11 cellular contexts compared by ENCODE assay signal in the genomic region with DNA sequence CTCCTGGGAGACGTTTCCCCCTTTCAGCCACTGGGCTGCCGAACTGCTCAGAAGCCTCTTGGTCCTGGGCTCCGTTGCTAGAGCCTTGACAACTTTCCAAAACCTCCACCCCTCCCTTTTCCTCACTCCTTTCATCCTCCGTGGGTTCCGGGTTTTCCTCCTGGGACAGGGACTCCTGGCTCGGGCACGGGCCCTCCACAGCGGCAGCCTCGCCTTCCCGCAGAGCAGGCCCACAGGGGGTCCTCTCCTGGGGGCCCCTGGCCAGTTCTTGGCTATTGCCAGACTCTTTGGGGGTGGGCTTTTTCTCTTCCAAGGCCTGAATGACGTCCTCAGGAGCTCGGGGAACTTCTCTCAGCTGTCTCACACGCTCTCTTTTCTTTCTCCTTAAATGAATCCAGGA.
"Had no signal": no experiment of that assay in that cellular context is flagged by ENCODE, and none has a peak within 500 bp of the region (broad histone marks: within the 10 kb centered on the region; RNA-seq: fewer than 3 reads in every experiment).

No MANE protein-coding gene starts in this region.

- H3K27ac ChIP-seq: uterus, VCaP had no signal

- H3K4me1 ChIP-seq: uterus had no signal

- H3K36me3 ChIP-seq: uterus had no signal

- DNase-seq: activated CD8-positive, alpha-beta memory T cell treated with anti-CD3 and anti-CD28 coated beads, Interleukin-2, amount 50 U/mL, for 48 hours; activated CD8-positive, alpha-beta T cell treated with anti-CD3 and anti-CD28 coated beads, Interleukin-2, amount 10 ng/mL, durations not matched to agents 7 days and 5 days; activated naive CD4-positive, alpha-beta T cell treated with anti-CD3 and anti-CD28 coated beads for 36 hours; kidney; left ventricle myocardium superior; stimulated activated CD4-positive, alpha-beta T cell treated with anti-CD3 and anti-CD28 coated beads, Interleukin-4, amount 100 ng/mL, for 24 hours; stimulated activated naive CD8-positive, alpha-beta T cell treated with anti-CD3 and anti-CD28 coated beads, Interleukin-15, amount 100 ng/mL, for 72 hours; T-cell; thyroid gland; uterus had no signal

- H3K9me3 ChIP-seq: thyroid gland, uterus had no signal

- H3K27me3 ChIP-seq: thyroid gland, uterus had no signal

- H3K4me3 ChIP-seq: thyroid gland, uterus had no signal

- ATAC-seq: activated CD8-positive, alpha-beta T cell treated with anti-CD3 and anti-CD28 coated beads, Interleukin-2, amount 10 ng/mL, durations not matched to agents 7 days and 5 days; stimulated activated naive CD8-positive, alpha-beta T cell treated with anti-CD3 and anti-CD28 coated beads, Interleukin-15, amount 100 ng/mL, for 72 hours; T-cell had no signal
